In the genomic region with DNA sequence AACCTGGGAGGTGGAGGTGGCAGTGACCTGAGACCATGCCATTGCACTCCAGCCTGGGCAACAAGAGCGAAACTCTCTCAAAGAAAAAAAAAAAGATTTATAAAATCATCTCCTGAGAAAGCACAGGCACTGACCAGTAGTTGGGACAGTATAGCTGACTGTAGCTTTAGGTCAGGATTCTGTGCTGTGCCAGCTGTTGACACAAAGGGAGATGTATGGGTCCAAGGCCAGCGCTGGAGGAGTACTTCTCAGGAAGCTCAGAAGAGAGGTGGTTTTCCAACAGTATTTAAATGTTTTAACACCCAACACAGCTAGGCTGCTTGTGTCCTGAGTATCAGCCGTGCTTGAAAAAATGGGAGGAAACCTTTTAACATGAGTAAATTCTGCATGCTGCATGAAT, we compare ENCODE assay signal across 7 cellular contexts.
"Had no signal": no experiment of that assay in that cellular context is flagged by ENCODE, and none has a peak within 500 bp of the region (broad histone marks: within the 10 kb centered on the region; RNA-seq: fewer than 3 reads in every experiment).

No MANE protein-coding gene starts in this region.

- H2AFZ ChIP-seq: GM23338 had no signal

- FAIRE-seq: H1, H54, HTR-8/SVneo had no signal

- ATAC-seq: GM23338 had no signal

- H3K27me3 Mint-ChIP-seq: IgD-negative memory B cell had no signal

- H3K27ac Mint-ChIP-seq: GM23338, H9, IgD-negative memory B cell had no signal

- DNase-seq: H9, HCEC 1CT had no signal

- H3K4me2 ChIP-seq: GM23338 had no signal

- H3K4me3 Mint-ChIP-seq: GM23338, H9 had no signal

- H3K4me3 ChIP-seq: GM23338 had no signal

- H3K4me1 Mint-ChIP-seq: H9 had no signal

- H3K9me3 Mint-ChIP-seq: GM23338, H9, IgD-negative memory B cell had no signal
